ENCODE assay signal across 1 cellular context in genomic region chr11:79514695-79515094, GRCh38.
TF ChIP-seq lines count a peak whose summit lies in the region.

No MANE protein-coding gene starts in this region.

TF ChIP-seq in GM12878, 131 proteins besides CTCF, POLR2A, EP300 and RAD21 (continued from another document):
- no peak for TF ChIP-seq ZNF687 (IDR thresholded peaks at IDR 0.05)
